Comparison of ENCODE assay signal across 7 cellular contexts in the genomic region with DNA sequence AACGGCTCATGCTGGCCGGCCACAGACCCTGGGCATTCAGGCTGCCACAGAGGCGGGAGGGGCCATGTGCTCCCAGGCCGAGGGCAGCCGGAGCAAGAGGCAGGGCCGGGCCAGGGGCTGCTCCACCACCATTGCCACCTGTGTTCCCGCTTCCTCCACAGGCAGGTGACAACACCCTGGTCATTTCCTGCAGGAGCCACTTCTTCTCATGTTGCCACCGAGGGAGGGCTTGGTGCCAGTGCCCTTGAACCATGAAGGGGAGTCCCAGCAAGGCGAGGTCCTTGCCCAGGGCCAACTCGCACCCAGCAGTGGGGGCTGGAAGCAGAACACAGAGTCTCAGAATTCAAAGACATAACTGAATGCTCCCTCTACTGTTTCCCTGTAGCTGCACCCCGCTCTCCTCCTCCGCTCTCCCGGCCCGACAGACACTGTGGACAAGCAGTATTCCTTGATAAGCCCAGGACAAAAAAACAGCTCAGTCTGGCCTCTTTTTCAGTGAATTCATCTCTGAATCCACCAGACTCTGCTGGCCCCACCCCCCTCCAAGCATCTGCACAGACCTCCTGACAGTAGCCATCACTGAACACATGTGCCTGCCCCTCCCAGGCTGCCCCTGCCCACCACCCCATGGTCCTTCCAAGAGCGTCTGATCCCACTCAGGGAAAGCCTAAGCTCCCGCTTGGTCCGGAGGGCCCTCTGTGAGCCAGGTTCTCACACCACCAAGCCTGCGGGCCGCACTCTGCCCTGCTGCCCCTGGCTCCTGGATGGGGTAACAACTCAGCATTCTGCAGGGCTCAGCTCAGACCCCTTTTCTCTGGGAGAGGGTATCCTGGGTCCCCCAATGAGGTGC.
DNase-seq lines count a peak whose midpoint lies in the region; ATAC-seq, FAIRE-seq and TF ChIP-seq lines count a peak whose summit lies in the region.
"Not testable (repeated sequence)": the region's sequence is repeated elsewhere in the genome, so short reads cannot be mapped to it uniquely, and the experiment has no call there.

No MANE protein-coding gene starts in this region.

- DNase-seq in GM13977 (ENCODE audit: low spot score) (peak; percentile 4), heart left ventricle (peak in 3 of 5 donors; percentile 20 to 59 (median 25)), kidney (peak; percentile 66), natural killer cell (peak; percentile 15), sigmoid colon (peak; percentile 61), uterus (peak; percentile 11 to 13)
- peak; percentile 61 for DNase-seq in activated effector memory CD4-positive, alpha-beta T cell treated with anti-CD3 and anti-CD28 coated beads, Interleukin-2, amount 50 U/mL, for 16 hours

- WGBS in heart left ventricle, 4 donors: 81 to 85% (median 84%) methylated on average over 18 to 19 of the region's 19 CpGs
- WGBS in sigmoid colon, 2 donors: 86 to 88% methylated on average over 19 of the region's 19 CpGs

- FAIRE-seq in kidney (lab: Jason Lieb, UNC): not testable (repeated sequence)

- H3K9me3 Mint-ChIP-seq in natural killer cell: not testable (repeated sequence)

- not testable (repeated sequence) for TF ChIP-seq POLR2A in heart left ventricle (IDR thresholded peaks at IDR 0.05); sigmoid colon (IDR thresholded peaks at IDR 0.05); uterus (IDR thresholded peaks at IDR 0.05)

- H3K27me3 Mint-ChIP-seq in natural killer cell (ENCODE audit: low read depth in 2 of 2): peaks cover 38 to 54% of the 10 kb centered on the region in 2 donors

- peak overlapping the region; percentile 26 for H3K4me3 Mint-ChIP-seq in natural killer cell

- H3K4me1 ChIP-seq in heart left ventricle; kidney (ENCODE audit: control insufficient read depth in 1 of 2, insufficient read depth in 1 of 2, low read depth in 1 of 2, low read length in 2 of 2); sigmoid colon; uterus: not testable (repeated sequence)

- intact Hi-C loops in heart left ventricle (cut with DNase I); kidney (cut with DNase I); natural killer cell (cut with micrococcal nuclease); sigmoid colon (cut with DNase I); uterus (cut with DNase I; ENCODE audit: low total_unique reads): not testable (repeated sequence)

- H3K36me3 Mint-ChIP-seq in natural killer cell: not testable (repeated sequence)

- not testable (repeated sequence) for H3K27ac ChIP-seq in heart left ventricle; kidney (ENCODE audit: low read depth in 2 of 2, low read length in 2 of 2); sigmoid colon; uterus

- H3K27me3 ChIP-seq in heart left ventricle (peaks cover 18 to 47% (median 25%) of the 10 kb centered on the region in 9 donors), sigmoid colon (peaks cover 14 to 58% (median 28%) of the 10 kb centered on the region in 3 donors)
- not testable (repeated sequence) for H3K27me3 ChIP-seq in uterus

- not testable (repeated sequence) for H3K9ac ChIP-seq in kidney (ENCODE audit: low read length in 2 of 2)

- not testable (repeated sequence) for TF ChIP-seq EP300 in sigmoid colon (IDR thresholded peaks at IDR 0.05)

- not testable (repeated sequence) for H3K27ac Mint-ChIP-seq in natural killer cell

- in situ Hi-C loops in GM13977 (cut with MboI; ENCODE audit: low pct_unique_long_range_greater_than_20kb, low sequenced_read_pairs, unreplicated experiment): not testable (repeated sequence)

- peaks cover 0 to 16% (median 0%) of the 10 kb centered on the region in 12 donors for H3K9me3 ChIP-seq in heart left ventricle
- not testable (repeated sequence) for H3K9me3 ChIP-seq in kidney (ENCODE audit: control insufficient read depth in 1 of 2, low read length in 2 of 2); sigmoid colon; uterus

- not testable (repeated sequence) for H3K36me3 ChIP-seq in heart left ventricle; kidney (ENCODE audit: control insufficient read depth in 1 of 2, insufficient read depth in 2 of 2, low read length in 2 of 2); sigmoid colon; uterus

- peaks cover 7 to 13% of the 10 kb centered on the region in 2 donors for H3K4me1 Mint-ChIP-seq in natural killer cell

- not testable (repeated sequence) for ATAC-seq in heart left ventricle, natural killer cell

- not testable (repeated sequence) for H3K4me3 ChIP-seq in heart left ventricle; kidney (ENCODE audit: low read length in 2 of 2); sigmoid colon; uterus

- TF ChIP-seq CTCF in GM13977 (IDR thresholded peaks at IDR 0.05; ENCODE audit: extremely low read depth, insufficient read depth, missing control alignments); heart left ventricle (IDR thresholded peaks at IDR 0.05); kidney (IDR thresholded peaks at IDR 0.05; ENCODE audit: borderline replicate concordance, extremely low read depth, insufficient read depth); natural killer cell (IDR thresholded peaks at IDR 0.05); sigmoid colon (IDR thresholded peaks at IDR 0.05); uterus (IDR thresholded peaks at IDR 0.05): not testable (repeated sequence)

Comparison
In these comparisons a context has a peak if more than half of its experiments do, and no peak if none do; other contexts are left out.
1. DNase-seq: peak in every context shown above with its lines; median percentile 66 in kidney; 61 in activated effector memory CD4-positive, alpha-beta T cell treated with anti-CD3 and anti-CD28 coated beads, Interleukin-2, amount 50 U/mL, for 16 hours; 61 in sigmoid colon; 25 in heart left ventricle; 15 in natural killer cell; 12 in uterus; 4 in GM13977.